Comparison of ENCODE assay signal across 25 cellular contexts in the genomic region with DNA sequence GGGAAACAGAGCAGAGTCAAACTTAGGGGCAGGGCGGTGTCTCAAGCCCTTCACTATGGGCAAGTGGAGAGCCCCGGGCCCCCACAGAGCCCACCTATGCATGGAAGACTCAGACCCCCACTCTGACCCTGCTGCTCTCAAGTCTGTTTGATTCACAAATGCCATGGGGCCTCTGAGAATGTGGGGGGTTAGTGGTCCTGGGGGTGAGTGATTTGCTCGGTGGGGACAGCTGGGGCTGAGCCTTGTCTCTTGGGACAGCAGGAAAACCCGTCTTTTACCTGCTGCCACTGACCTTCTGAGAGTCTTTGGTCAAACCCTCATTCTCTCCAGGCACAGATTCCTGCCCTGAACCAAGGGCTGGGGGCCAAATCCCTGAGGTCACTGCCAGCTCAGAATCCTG.
"Had no signal": no experiment of that assay in that cellular context is flagged by ENCODE, and none has a peak within 500 bp of the region (broad histone marks: within the 10 kb centered on the region; RNA-seq: fewer than 3 reads in every experiment).

No MANE protein-coding gene starts in this region.

- ATAC-seq: Panc1 had no signal

- DNase-seq: activated B cell treated with CpG ODN at 0.5 μM for 24 hours; activated CD4-positive, alpha-beta T cell treated with anti-CD3 and anti-CD28 coated beads for 1 hour; activated CD4-positive, alpha-beta T cell treated with anti-CD3 and anti-CD28 coated beads, Interleukin-2, amount 10 ng/mL, durations not matched to agents 24 days and 14 days; activated CD4-positive, alpha-beta T cell treated with anti-CD3 and anti-CD28 coated beads, Interleukin-2, amount 50 U/mL, for 48 hours; activated naive CD4-positive, alpha-beta T cell treated with anti-CD3 and anti-CD28 coated beads, Interleukin-2, amount 10 ng/mL, durations not matched to agents 7 days and 5 days; activated naive CD8-positive, alpha-beta T cell treated with anti-CD3 and anti-CD28 coated beads for 36 hours; activated T-cell treated with anti-CD3 and anti-CD28 coated beads, Interleukin-2, amount 50 U/mL, for 1 hour; brain microvascular endothelial cell; cerebellar nuclear complex; IMR-90; Kasumi-1; KBM-7; NCI-H1092; NCI-H1417; NCI-H1930; NCI-H2171; NCI-H2227 treated with DMSO at 0.1 percent for 48 hours; NCI-H526; NCI-H82; SIG-M5; T-helper 2 cell; T1000 had no signal

- H3K36me3 Mint-ChIP-seq: activated naive CD4-positive, alpha-beta T cell treated with anti-CD3 and anti-CD28 coated beads, Interleukin-2, amount 10 ng/mL, durations not matched to agents 7 days and 5 days; activated naive CD8-positive, alpha-beta T cell treated with anti-CD3 and anti-CD28 coated beads for 36 hours had no signal

- H3K27ac Mint-ChIP-seq: activated B cell treated with CpG ODN at 0.5 μM for 24 hours; activated CD4-positive, alpha-beta T cell treated with anti-CD3 and anti-CD28 coated beads, Interleukin-2, amount 10 ng/mL, durations not matched to agents 24 days and 14 days; activated naive CD4-positive, alpha-beta T cell treated with anti-CD3 and anti-CD28 coated beads, Interleukin-2, amount 10 ng/mL, durations not matched to agents 7 days and 5 days; activated naive CD8-positive, alpha-beta T cell treated with anti-CD3 and anti-CD28 coated beads for 36 hours had no signal

- H3K4me3 ChIP-seq: cardiac muscle cell had no signal

- H3K4me1 Mint-ChIP-seq: activated B cell treated with CpG ODN at 0.5 μM for 24 hours; activated CD4-positive, alpha-beta T cell treated with anti-CD3 and anti-CD28 coated beads, Interleukin-2, amount 10 ng/mL, durations not matched to agents 24 days and 14 days; activated naive CD4-positive, alpha-beta T cell treated with anti-CD3 and anti-CD28 coated beads, Interleukin-2, amount 10 ng/mL, durations not matched to agents 7 days and 5 days; activated naive CD8-positive, alpha-beta T cell treated with anti-CD3 and anti-CD28 coated beads for 36 hours had no signal

- H3K4me3 Mint-ChIP-seq: activated B cell treated with CpG ODN at 0.5 μM for 24 hours; activated CD4-positive, alpha-beta T cell treated with anti-CD3 and anti-CD28 coated beads, Interleukin-2, amount 10 ng/mL, durations not matched to agents 24 days and 14 days; activated naive CD4-positive, alpha-beta T cell treated with anti-CD3 and anti-CD28 coated beads, Interleukin-2, amount 10 ng/mL, durations not matched to agents 7 days and 5 days; activated naive CD8-positive, alpha-beta T cell treated with anti-CD3 and anti-CD28 coated beads for 36 hours had no signal

- H3K27me3 ChIP-seq: brain microvascular endothelial cell, cardiac muscle cell had no signal

- H3K9me3 Mint-ChIP-seq: activated CD4-positive, alpha-beta T cell treated with anti-CD3 and anti-CD28 coated beads, Interleukin-2, amount 10 ng/mL, durations not matched to agents 24 days and 14 days; activated naive CD4-positive, alpha-beta T cell treated with anti-CD3 and anti-CD28 coated beads, Interleukin-2, amount 10 ng/mL, durations not matched to agents 7 days and 5 days had no signal

- H3K36me3 ChIP-seq: brain microvascular endothelial cell, cardiac muscle cell had no signal

- H3K27ac ChIP-seq: brain microvascular endothelial cell, cardiac muscle cell, RWPE1 had no signal
